ENCODE assay signal across 1 cellular context in the genomic region with DNA sequence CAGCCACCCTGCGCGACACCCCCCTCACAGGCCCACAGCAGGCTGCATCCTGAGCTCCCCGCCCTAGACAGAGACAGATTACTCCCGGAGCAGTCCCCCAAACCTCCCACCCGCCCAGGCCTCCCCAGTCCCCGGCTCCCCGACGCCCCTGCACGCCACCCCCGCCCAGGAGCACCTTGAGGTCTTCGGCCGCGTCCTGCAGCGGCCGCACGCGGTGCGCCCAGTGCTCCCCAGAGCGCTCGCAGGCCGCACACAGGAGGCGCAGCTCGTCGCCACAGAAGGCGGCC.
TF ChIP-seq lines count a peak whose summit lies in the region.

No MANE protein-coding gene starts in this region.

TF ChIP-seq in K562, 482 proteins besides CTCF, POLR2A, EP300 and RAD21 (continued from another document):
- TF ChIP-seq, protein P1, sequence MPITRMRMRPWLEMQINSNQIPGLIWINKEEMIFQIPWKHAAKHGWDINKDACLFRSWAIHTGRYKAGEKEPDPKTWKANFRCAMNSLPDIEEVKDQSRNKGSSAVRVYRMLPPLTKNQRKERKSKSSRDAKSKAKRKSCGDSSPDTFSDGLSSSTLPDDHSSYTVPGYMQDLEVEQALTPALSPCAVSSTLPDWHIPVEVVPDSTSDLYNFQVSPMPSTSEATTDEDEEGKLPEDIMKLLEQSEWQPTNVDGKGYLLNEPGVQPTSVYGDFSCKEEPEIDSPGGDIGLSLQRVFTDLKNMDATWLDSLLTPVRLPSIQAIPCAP (CRISPR knock-in tag; IDR thresholded peaks at IDR 0.05; ENCODE audit: borderline replicate concordance), result no peak
- TF ChIP-seq, protein P2, sequence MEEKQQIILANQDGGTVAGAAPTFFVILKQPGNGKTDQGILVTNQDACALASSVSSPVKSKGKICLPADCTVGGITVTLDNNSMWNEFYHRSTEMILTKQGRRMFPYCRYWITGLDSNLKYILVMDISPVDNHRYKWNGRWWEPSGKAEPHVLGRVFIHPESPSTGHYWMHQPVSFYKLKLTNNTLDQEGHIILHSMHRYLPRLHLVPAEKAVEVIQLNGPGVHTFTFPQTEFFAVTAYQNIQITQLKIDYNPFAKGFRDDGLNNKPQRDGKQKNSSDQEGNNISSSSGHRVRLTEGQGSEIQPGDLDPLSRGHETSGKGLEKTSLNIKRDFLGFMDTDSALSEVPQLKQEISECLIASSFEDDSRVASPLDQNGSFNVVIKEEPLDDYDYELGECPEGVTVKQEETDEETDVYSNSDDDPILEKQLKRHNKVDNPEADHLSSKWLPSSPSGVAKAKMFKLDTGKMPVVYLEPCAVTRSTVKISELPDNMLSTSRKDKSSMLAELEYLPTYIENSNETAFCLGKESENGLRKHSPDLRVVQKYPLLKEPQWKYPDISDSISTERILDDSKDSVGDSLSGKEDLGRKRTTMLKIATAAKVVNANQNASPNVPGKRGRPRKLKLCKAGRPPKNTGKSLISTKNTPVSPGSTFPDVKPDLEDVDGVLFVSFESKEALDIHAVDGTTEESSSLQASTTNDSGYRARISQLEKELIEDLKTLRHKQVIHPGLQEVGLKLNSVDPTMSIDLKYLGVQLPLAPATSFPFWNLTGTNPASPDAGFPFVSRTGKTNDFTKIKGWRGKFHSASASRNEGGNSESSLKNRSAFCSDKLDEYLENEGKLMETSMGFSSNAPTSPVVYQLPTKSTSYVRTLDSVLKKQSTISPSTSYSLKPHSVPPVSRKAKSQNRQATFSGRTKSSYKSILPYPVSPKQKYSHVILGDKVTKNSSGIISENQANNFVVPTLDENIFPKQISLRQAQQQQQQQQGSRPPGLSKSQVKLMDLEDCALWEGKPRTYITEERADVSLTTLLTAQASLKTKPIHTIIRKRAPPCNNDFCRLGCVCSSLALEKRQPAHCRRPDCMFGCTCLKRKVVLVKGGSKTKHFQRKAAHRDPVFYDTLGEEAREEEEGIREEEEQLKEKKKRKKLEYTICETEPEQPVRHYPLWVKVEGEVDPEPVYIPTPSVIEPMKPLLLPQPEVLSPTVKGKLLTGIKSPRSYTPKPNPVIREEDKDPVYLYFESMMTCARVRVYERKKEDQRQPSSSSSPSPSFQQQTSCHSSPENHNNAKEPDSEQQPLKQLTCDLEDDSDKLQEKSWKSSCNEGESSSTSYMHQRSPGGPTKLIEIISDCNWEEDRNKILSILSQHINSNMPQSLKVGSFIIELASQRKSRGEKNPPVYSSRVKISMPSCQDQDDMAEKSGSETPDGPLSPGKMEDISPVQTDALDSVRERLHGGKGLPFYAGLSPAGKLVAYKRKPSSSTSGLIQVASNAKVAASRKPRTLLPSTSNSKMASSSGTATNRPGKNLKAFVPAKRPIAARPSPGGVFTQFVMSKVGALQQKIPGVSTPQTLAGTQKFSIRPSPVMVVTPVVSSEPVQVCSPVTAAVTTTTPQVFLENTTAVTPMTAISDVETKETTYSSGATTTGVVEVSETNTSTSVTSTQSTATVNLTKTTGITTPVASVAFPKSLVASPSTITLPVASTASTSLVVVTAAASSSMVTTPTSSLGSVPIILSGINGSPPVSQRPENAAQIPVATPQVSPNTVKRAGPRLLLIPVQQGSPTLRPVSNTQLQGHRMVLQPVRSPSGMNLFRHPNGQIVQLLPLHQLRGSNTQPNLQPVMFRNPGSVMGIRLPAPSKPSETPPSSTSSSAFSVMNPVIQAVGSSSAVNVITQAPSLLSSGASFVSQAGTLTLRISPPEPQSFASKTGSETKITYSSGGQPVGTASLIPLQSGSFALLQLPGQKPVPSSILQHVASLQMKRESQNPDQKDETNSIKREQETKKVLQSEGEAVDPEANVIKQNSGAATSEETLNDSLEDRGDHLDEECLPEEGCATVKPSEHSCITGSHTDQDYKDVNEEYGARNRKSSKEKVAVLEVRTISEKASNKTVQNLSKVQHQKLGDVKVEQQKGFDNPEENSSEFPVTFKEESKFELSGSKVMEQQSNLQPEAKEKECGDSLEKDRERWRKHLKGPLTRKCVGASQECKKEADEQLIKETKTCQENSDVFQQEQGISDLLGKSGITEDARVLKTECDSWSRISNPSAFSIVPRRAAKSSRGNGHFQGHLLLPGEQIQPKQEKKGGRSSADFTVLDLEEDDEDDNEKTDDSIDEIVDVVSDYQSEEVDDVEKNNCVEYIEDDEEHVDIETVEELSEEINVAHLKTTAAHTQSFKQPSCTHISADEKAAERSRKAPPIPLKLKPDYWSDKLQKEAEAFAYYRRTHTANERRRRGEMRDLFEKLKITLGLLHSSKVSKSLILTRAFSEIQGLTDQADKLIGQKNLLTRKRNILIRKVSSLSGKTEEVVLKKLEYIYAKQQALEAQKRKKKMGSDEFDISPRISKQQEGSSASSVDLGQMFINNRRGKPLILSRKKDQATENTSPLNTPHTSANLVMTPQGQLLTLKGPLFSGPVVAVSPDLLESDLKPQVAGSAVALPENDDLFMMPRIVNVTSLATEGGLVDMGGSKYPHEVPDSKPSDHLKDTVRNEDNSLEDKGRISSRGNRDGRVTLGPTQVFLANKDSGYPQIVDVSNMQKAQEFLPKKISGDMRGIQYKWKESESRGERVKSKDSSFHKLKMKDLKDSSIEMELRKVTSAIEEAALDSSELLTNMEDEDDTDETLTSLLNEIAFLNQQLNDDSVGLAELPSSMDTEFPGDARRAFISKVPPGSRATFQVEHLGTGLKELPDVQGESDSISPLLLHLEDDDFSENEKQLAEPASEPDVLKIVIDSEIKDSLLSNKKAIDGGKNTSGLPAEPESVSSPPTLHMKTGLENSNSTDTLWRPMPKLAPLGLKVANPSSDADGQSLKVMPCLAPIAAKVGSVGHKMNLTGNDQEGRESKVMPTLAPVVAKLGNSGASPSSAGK (IDR thresholded peaks at IDR 0.05), result peak; percentile 59; the same call in 1 of the 2 replicates
- TF ChIP-seq ZNF263 (CRISPR knock-in tag; IDR thresholded peaks at IDR 0.05; ENCODE audit: borderline replicate concordance) (peak; percentile 97), TAF1 (IDR thresholded peaks at IDR 0.05; ENCODE audit: control insufficient read depth, extremely low read depth, insufficient read depth, low read length, severe bottlenecking) (peak; percentile 44), ZFP30 (CRISPR knock-in tag; IDR thresholded peaks at IDR 0.05; ENCODE audit: borderline replicate concordance) (no peak), ATF7 (IDR thresholded peaks at IDR 0.05) (no peak), MCM2 (IDR thresholded peaks at IDR 0.05; ENCODE audit: low read depth) (no peak), ZNF444 (CRISPR knock-in tag; IDR thresholded peaks at IDR 0.05) (no peak), ZBTB7A (IDR thresholded peaks at IDR 0.05; ENCODE audit: borderline replicate concordance, control insufficient read depth, low read depth, low read length) (peak; percentile 52; the same call in 1 of the 2 replicates), FOXP1 (CRISPR knock-in tag; IDR thresholded peaks at IDR 0.05) (peak; percentile 23; the same call in 1 of the 2 replicates), EP400 (IDR thresholded peaks at IDR 0.05) (no peak), CBX1 (IDR thresholded peaks at IDR 0.05; ENCODE audit: low read depth) (0 out of 2 replicates have a peak, but pooled peaks have one; percentile 32)
- TF ChIP-seq, protein P3, sequence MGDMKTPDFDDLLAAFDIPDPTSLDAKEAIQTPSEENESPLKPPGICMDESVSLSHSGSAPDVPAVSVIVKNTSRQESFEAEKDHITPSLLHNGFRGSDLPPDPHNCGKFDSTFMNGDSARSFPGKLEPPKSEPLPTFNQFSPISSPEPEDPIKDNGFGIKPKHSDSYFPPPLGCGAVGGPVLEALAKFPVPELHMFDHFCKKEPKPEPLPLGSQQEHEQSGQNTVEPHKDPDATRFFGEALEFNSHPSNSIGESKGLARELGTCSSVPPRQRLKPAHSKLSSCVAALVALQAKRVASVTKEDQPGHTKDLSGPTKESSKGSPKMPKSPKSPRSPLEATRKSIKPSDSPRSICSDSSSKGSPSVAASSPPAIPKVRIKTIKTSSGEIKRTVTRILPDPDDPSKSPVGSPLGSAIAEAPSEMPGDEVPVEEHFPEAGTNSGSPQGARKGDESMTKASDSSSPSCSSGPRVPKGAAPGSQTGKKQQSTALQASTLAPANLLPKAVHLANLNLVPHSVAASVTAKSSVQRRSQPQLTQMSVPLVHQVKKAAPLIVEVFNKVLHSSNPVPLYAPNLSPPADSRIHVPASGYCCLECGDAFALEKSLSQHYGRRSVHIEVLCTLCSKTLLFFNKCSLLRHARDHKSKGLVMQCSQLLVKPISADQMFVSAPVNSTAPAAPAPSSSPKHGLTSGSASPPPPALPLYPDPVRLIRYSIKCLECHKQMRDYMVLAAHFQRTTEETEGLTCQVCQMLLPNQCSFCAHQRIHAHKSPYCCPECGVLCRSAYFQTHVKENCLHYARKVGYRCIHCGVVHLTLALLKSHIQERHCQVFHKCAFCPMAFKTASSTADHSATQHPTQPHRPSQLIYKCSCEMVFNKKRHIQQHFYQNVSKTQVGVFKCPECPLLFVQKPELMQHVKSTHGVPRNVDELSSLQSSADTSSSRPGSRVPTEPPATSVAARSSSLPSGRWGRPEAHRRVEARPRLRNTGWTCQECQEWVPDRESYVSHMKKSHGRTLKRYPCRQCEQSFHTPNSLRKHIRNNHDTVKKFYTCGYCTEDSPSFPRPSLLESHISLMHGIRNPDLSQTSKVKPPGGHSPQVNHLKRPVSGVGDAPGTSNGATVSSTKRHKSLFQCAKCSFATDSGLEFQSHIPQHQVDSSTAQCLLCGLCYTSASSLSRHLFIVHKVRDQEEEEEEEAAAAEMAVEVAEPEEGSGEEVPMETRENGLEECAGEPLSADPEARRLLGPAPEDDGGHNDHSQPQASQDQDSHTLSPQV (IDR thresholded peaks at IDR 0.05), result 0 out of 2 replicates have a peak, but pooled peaks have one; percentile 54
- TF ChIP-seq, protein P4, sequence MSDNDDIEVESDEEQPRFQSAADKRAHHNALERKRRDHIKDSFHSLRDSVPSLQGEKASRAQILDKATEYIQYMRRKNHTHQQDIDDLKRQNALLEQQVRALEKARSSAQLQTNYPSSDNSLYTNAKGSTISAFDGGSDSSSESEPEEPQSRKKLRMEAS (CRISPR knock-in tag; IDR thresholded peaks at IDR 0.05), result peak; percentile 78
- TF ChIP-seq, protein P5, sequence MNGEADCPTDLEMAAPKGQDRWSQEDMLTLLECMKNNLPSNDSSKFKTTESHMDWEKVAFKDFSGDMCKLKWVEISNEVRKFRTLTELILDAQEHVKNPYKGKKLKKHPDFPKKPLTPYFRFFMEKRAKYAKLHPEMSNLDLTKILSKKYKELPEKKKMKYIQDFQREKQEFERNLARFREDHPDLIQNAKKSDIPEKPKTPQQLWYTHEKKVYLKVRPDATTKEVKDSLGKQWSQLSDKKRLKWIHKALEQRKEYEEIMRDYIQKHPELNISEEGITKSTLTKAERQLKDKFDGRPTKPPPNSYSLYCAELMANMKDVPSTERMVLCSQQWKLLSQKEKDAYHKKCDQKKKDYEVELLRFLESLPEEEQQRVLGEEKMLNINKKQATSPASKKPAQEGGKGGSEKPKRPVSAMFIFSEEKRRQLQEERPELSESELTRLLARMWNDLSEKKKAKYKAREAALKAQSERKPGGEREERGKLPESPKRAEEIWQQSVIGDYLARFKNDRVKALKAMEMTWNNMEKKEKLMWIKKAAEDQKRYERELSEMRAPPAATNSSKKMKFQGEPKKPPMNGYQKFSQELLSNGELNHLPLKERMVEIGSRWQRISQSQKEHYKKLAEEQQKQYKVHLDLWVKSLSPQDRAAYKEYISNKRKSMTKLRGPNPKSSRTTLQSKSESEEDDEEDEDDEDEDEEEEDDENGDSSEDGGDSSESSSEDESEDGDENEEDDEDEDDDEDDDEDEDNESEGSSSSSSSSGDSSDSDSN (IDR thresholded peaks at IDR 0.05; ENCODE audit: borderline replicate concordance in 1 of 2, low read depth in 2 of 2, low read length in 2 of 2), result peak; percentile 86 to 91; a peak in 3 of 4 replicates
- TF ChIP-seq, protein P6, sequence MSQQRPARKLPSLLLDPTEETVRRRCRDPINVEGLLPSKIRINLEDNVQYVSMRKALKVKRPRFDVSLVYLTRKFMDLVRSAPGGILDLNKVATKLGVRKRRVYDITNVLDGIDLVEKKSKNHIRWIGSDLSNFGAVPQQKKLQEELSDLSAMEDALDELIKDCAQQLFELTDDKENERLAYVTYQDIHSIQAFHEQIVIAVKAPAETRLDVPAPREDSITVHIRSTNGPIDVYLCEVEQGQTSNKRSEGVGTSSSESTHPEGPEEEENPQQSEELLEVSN (IDR thresholded peaks at IDR 0.05; ENCODE audit: borderline replicate concordance in 1 of 2, extremely low read depth in 1 of 2, insufficient read depth in 1 of 2, insufficient read length in 1 of 2, low read depth in 1 of 2, low read length in 1 of 2, poor library complexity in 1 of 2, severe bottlenecking in 1 of 2), result peak; percentile 74 to 92
- TF ChIP-seq, protein P7, sequence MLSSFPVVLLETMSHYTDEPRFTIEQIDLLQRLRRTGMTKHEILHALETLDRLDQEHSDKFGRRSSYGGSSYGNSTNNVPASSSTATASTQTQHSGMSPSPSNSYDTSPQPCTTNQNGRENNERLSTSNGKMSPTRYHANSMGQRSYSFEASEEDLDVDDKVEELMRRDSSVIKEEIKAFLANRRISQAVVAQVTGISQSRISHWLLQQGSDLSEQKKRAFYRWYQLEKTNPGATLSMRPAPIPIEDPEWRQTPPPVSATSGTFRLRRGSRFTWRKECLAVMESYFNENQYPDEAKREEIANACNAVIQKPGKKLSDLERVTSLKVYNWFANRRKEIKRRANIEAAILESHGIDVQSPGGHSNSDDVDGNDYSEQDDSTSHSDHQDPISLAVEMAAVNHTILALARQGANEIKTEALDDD (IDR thresholded peaks at IDR 0.05), result no peak
- TF ChIP-seq, protein P8, sequence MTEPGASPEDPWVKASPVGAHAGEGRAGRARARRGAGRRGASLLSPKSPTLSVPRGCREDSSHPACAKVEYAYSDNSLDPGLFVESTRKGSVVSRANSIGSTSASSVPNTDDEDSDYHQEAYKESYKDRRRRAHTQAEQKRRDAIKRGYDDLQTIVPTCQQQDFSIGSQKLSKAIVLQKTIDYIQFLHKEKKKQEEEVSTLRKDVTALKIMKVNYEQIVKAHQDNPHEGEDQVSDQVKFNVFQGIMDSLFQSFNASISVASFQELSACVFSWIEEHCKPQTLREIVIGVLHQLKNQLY (CRISPR knock-in tag; conservative IDR thresholded peaks at IDR 0.05), result 0 out of 4 replicates have a peak, but pooled peaks of 1 of the 2 experiments have one; percentile 52
